ENCODE assay signal across 10 cellular contexts in genomic region chr17:77735051-77735340, GRCh38.
DNase-seq lines count a peak whose midpoint lies in the region; ATAC-seq and TF ChIP-seq lines count a peak whose summit lies in the region.
"Had no signal": no experiment of that assay in that cellular context is flagged by ENCODE, and none has a peak within 500 bp of the region (broad histone marks: within the 10 kb centered on the region; RNA-seq: fewer than 3 reads in every experiment).

No MANE protein-coding gene starts in this region.

- peak overlapping the region; percentile 59 for H3K14ac ChIP-seq in neuronal stem cell (ENCODE audit: low read length)

- H3K79me1 ChIP-seq in neuronal stem cell (ENCODE audit: low read depth, low read length): no peaks in the 10 kb centered on the region

- peak overlapping the region; percentile 97 for H2AK5ac ChIP-seq in neuronal stem cell (ENCODE audit: low read depth, low read length)

- in situ Hi-C loops in GM13976 (cut with MboI; ENCODE audit: low sequenced_read_pairs, unreplicated experiment): no loop called here

- peak overlapping the region; percentile 95 for H3K18ac ChIP-seq in neuronal stem cell (ENCODE audit: low read length)

- no peak for TF ChIP-seq CTCF in type B pancreatic cell (conservative IDR thresholded peaks at IDR 0.05)
- no peak for TF ChIP-seq CTCF in GM13976 (IDR thresholded peaks at IDR 0.05; ENCODE audit: borderline replicate concordance, control extremely low read depth, extremely low read depth, insufficient read depth, missing control alignments)

- no peak overlapping the region for H3K4me3 Mint-ChIP-seq in activated CD4-positive, alpha-beta T cell treated with anti-CD3 and anti-CD28 coated beads, Interleukin-2, amount 10 ng/mL, durations not matched to agents 24 days and 14 days
- H3K4me3 Mint-ChIP-seq in type B pancreatic cell: peak overlapping the region; percentile 25
- H3K4me3 Mint-ChIP-seq: stimulated activated naive CD8-positive, alpha-beta T cell treated with anti-CD3 and anti-CD28 coated beads, Interleukin-15, Interleukin-2, amounts not matched to agents 100 ng/mL and 50 ng/mL, for 24 hours had no signal

- peak; percentile 8 for ATAC-seq in esophagus mucosa

- H3K9me3 Mint-ChIP-seq in activated CD4-positive, alpha-beta T cell treated with anti-CD3 and anti-CD28 coated beads, Interleukin-2, amount 10 ng/mL, durations not matched to agents 24 days and 14 days: peaks cover 4% of the 10 kb centered on the region
- peaks cover 12% of the 10 kb centered on the region for H3K9me3 Mint-ChIP-seq in type B pancreatic cell

- H3K9ac ChIP-seq in neuronal stem cell (ENCODE audit: low read depth, low read length, poor library complexity): peak overlapping the region; percentile 61

- no peak overlapping the region for H3K4me3 ChIP-seq in neuronal stem cell (ENCODE audit: low read length in 2 of 2)

- intact Hi-C loops in activated CD4-positive, alpha-beta T cell treated with anti-CD3 and anti-CD28 coated beads, Interleukin-2, amount 10 ng/mL, durations not matched to agents 24 days and 14 days (cut with micrococcal nuclease): no loop called here

- H3K9me3 ChIP-seq in neuronal stem cell (replicated peaks in 1 of 2; ENCODE audit: control insufficient read depth in 2 of 2, insufficient read depth in 1 of 2, low read depth in 1 of 2, low read length in 2 of 2): peaks cover 0 to 5% of the 10 kb centered on the region in 2 donors

- no peak overlapping the region for H4K91ac ChIP-seq in neuronal stem cell (ENCODE audit: low read depth, low read length, poor library complexity)

- peak overlapping the region; percentile 87 for H2BK5ac ChIP-seq in neuronal stem cell (ENCODE audit: low read length)

- peak overlapping the region; percentile 69 for H2BK12ac ChIP-seq in neuronal stem cell (ENCODE audit: low read length)

- peaks cover 30% of the 10 kb centered on the region for H3K27me3 Mint-ChIP-seq in activated CD4-positive, alpha-beta T cell treated with anti-CD3 and anti-CD28 coated beads, Interleukin-2, amount 10 ng/mL, durations not matched to agents 24 days and 14 days
- H3K27me3 Mint-ChIP-seq in type B pancreatic cell: peaks cover 23% of the 10 kb centered on the region

- DNase-seq in activated CD4-positive, alpha-beta T cell treated with anti-CD3 and anti-CD28 coated beads, Interleukin-2, amount 10 ng/mL, durations not matched to agents 24 days and 14 days: peak; percentile 35
- DNase-seq in activated CD4-positive, alpha-beta T cell treated with anti-CD3 and anti-CD28 coated beads, Interleukin-2, amount 50 U/mL, for 1 hour: no peak
- no peak for DNase-seq in neuronal stem cell (ENCODE audit: low spot score)
- peak; percentile 70 for DNase-seq in type B pancreatic cell (ENCODE audit: extremely low spot score, unreplicated experiment)
- DNase-seq in NCI-H2171 treated with DMSO at 0.1 percent for 48 hours (lab: John Stamatoyannopoulos, UW): no peak
- DNase-seq in SKM-1 (lab: John Stamatoyannopoulos, UW; ENCODE audit: unreplicated experiment): no peak
- DNase-seq in GM13976 (ENCODE audit: low spot score): no peak
- DNase-seq: Karpas-422 had no signal

- H3K4me1 Mint-ChIP-seq in activated CD4-positive, alpha-beta T cell treated with anti-CD3 and anti-CD28 coated beads, Interleukin-2, amount 10 ng/mL, durations not matched to agents 24 days and 14 days: no peaks in the 10 kb centered on the region
- peaks cover 21% of the 10 kb centered on the region for H3K4me1 Mint-ChIP-seq in type B pancreatic cell (ENCODE audit: unreplicated experiment)

- H3K27ac ChIP-seq in neuronal stem cell (replicated peaks; ENCODE audit: low read length): peak overlapping the region; percentile 4

- no peak overlapping the region for H3K4ac ChIP-seq in neuronal stem cell (ENCODE audit: low read length)

- no peak overlapping the region for H2BK120ac ChIP-seq in neuronal stem cell (ENCODE audit: low read depth, low read length)

- H3K36me3 ChIP-seq in neuronal stem cell (replicated peaks in 1 of 2; ENCODE audit: control insufficient read depth in 2 of 2, insufficient read depth in 2 of 2, low read length in 2 of 2): no peaks in the 10 kb centered on the region

- H2AFZ ChIP-seq in neuronal stem cell (ENCODE audit: low read length): peak overlapping the region; percentile 51

- H3K4me2 ChIP-seq in neuronal stem cell (ENCODE audit: insufficient read depth, low read length, poor library complexity, severe bottlenecking): no peak overlapping the region

- no peak overlapping the region for H4K8ac ChIP-seq in neuronal stem cell (ENCODE audit: low read depth, low read length)

- peaks cover 2% of the 10 kb centered on the region for H3K36me3 Mint-ChIP-seq in activated CD4-positive, alpha-beta T cell treated with anti-CD3 and anti-CD28 coated beads, Interleukin-2, amount 10 ng/mL, durations not matched to agents 24 days and 14 days (ENCODE audit: low read depth)
- H3K36me3 Mint-ChIP-seq in type B pancreatic cell: no peaks in the 10 kb centered on the region

- no peak overlapping the region for H3K27ac Mint-ChIP-seq in activated CD4-positive, alpha-beta T cell treated with anti-CD3 and anti-CD28 coated beads, Interleukin-2, amount 10 ng/mL, durations not matched to agents 24 days and 14 days
- H3K27ac Mint-ChIP-seq in type B pancreatic cell: peak overlapping the region; percentile 61
- H3K27ac Mint-ChIP-seq: stimulated activated naive CD8-positive, alpha-beta T cell treated with anti-CD3 and anti-CD28 coated beads, Interleukin-15, Interleukin-2, amounts not matched to agents 100 ng/mL and 50 ng/mL, for 24 hours had no signal

- WGBS in neuronal stem cell (ENCODE audit: extremely low coverage in 2 of 2, insufficient read length in 2 of 2, insufficient replicate concordance in 1 of 2), 2 donors: no CpG with 5 or more reads among the region's 8 CpGs

- H3K23ac ChIP-seq in neuronal stem cell (ENCODE audit: low read depth, low read length, poor library complexity): peak overlapping the region; percentile 52

- H3K27me3 ChIP-seq in neuronal stem cell (ENCODE audit: control insufficient read depth in 3 of 3, insufficient read depth in 3 of 3, low read depth in 1 of 3, low read length in 3 of 3): peaks cover 0 to 32% (median 0%) of the 10 kb centered on the region in 3 experiments

- peak overlapping the region; percentile 98 for H2BK15ac ChIP-seq in neuronal stem cell (ENCODE audit: low read length)

- peaks cover 7 to 37% of the 10 kb centered on the region in 2 donors for H3K4me1 ChIP-seq in neuronal stem cell (ENCODE audit: control insufficient read depth in 2 of 2, insufficient read depth in 1 of 2, low read depth in 1 of 2, low read length in 2 of 2)

Comparison
In these comparisons a context has a peak if more than half of its experiments do, and no peak if none do; other contexts are left out.
1. DNase-seq: peak in activated CD4-positive, alpha-beta T cell treated with anti-CD3 and anti-CD28 coated beads, Interleukin-2, amount 10 ng/mL, durations not matched to agents 24 days and 14 days (single experiment) and type B pancreatic cell (single experiment); none in activated CD4-positive, alpha-beta T cell treated with anti-CD3 and anti-CD28 coated beads, Interleukin-2, amount 50 U/mL, for 1 hour (single experiment), neuronal stem cell (single experiment), NCI-H2171 treated with DMSO at 0.1 percent for 48 hours (single experiment), SKM-1 (single experiment) and GM13976 (single experiment).